In the genomic region with DNA sequence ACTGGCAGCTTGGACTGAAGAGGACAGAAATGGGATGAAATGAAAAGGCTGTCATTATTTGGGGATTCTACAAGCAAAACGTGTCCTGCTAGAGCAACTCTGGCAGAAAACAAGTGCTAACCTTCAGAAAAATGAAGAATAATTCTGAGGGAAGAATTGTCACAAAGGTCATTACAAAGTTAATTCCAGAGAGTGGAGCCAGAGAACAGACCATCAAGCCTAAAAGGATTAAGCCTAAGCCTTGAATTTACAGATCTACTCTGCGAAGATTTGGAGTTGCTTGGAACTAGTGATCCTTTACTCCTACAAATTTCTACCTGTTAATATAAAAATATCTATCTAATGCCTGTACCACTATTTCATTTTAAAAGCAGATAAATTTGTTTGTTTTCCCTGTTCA, we compare ENCODE assay signal across 25 cellular contexts.
DNase-seq lines count a peak whose midpoint lies in the region; ATAC-seq, FAIRE-seq and TF ChIP-seq lines count a peak whose summit lies in the region.
"Had no signal": no experiment of that assay in that cellular context is flagged by ENCODE, and none has a peak within 500 bp of the region (broad histone marks: within the 10 kb centered on the region; RNA-seq: fewer than 3 reads in every experiment).

No MANE protein-coding gene starts in this region.

- CTCF ChIA-PET in K562 (lab: Yijun Ruan, JAX; ENCODE audit: low intra/inter-chr PET ratio), result no interaction called here

- H2AFZ ChIP-seq in GM23338 (no peak overlapping the region), K562 (ENCODE audit: low read depth, low read length) (peak overlapping the region; percentile 7), neural progenitor cell (replicated peaks) (no peak overlapping the region)

- in situ Hi-C loops in K562 (cut with MboI), result no loop called here

- WGBS in K562 (ENCODE audit: insufficient coverage, low coverage, missing lambda C conversion rate), result 51% methylated on average over 2 of the region's 2 CpGs

- peak; percentile 57 to 82 for TF ChIP-seq RAD21 in K562 (CRISPR knock-in tag; conservative IDR thresholded peaks at IDR 0.05 in 1 of 2, IDR thresholded peaks at IDR 0.05 in 1 of 2)

- DNase-seq in GM23338 (ENCODE audit: low spot score) (peak; percentile 12), NCI-H82 treated with DMSO at 0.1 percent for 48 hours (lab: John Stamatoyannopoulos, UW; ENCODE audit: unreplicated experiment) (peak; percentile 51), K562 (ENCODE audit: extremely low read depth in 1 of 4, low spot score in 3 of 4) (no peak), neural progenitor cell (ENCODE audit: low spot score) (no peak), AML-193 (lab: John Stamatoyannopoulos, UW) (no peak), DMS79 (lab: John Stamatoyannopoulos, UW) (no peak), globus pallidus (ENCODE audit: low spot score) (no peak)
- no peak for DNase-seq in activated CD8-positive, alpha-beta memory T cell treated with anti-CD3 and anti-CD28 coated beads, Interleukin-2, amount 50 U/mL, for 4 hours
- DNase-seq: CD4-positive, alpha-beta T cell; GF-D8; HCEC 1CT; NCI-H1048; NCI-H1417; NCI-H1694; NCI-H2029 treated with DMSO at 0.1 percent for 48 hours; NCI-H345; NCI-H748 treated with DMSO at 0.1 percent for 48 hours; SIG-M5; SK-N-SH had no signal

- H3K27me3 Mint-ChIP-seq in GM23338 (ENCODE audit: insufficient read depth, low read depth, poor library complexity), result no peaks in the 10 kb centered on the region
- H3K27me3 Mint-ChIP-seq in neural progenitor cell (ENCODE audit: insufficient read depth, low read depth), result no peaks in the 10 kb centered on the region
- H3K27me3 Mint-ChIP-seq: CD4-positive, alpha-beta T cell had no signal

- H3K9me3 Mint-ChIP-seq in GM23338, result no peaks in the 10 kb centered on the region
- H3K9me3 Mint-ChIP-seq in neural progenitor cell, result no peaks in the 10 kb centered on the region

- BruUV-seq in K562 (replicated peaks; lab: Mats Ljungman, UMichigan), result no TSS peak

- intact Hi-C loops in K562 (cut with micrococcal nuclease), result no loop called here

- H3K9ac ChIP-seq in K562 (ENCODE audit: insufficient read depth in 1 of 2, low read depth in 2 of 2, low read length in 2 of 2) (no peak overlapping the region), neural progenitor cell (no peak overlapping the region)
- H3K9ac ChIP-seq: BLaER1 treated with 17β-estradiol and CSF1 and Interleukin-3, amounts not matched to agents 10 nM and 100 nM; KMS-11; SK-N-SH had no signal

- H3K4me3 Mint-ChIP-seq in GM23338 (no peak overlapping the region), neural progenitor cell (no peak overlapping the region)
- H3K4me3 Mint-ChIP-seq: CD4-positive, alpha-beta T cell had no signal

- no peaks in the 10 kb centered on the region for H3F3A ChIP-seq in GM23338 (replicated peaks; ENCODE audit: low read depth)
- no peaks in the 10 kb centered on the region for H3F3A ChIP-seq in neural progenitor cell (ENCODE audit: low read depth)

- H3K27me3 ChIP-seq in GM23338 (ENCODE audit: insufficient read depth), result no peaks in the 10 kb centered on the region
- H3K27me3 ChIP-seq in K562 (ENCODE audit: control insufficient read depth in 2 of 2, insufficient read depth in 2 of 2, low read length in 2 of 2), result no peaks in the 10 kb centered on the region
- no peaks in the 10 kb centered on the region for H3K27me3 ChIP-seq in neural progenitor cell
- H3K27me3 ChIP-seq: BLaER1 treated with 17β-estradiol and CSF1 and Interleukin-3, amounts not matched to agents 10 nM and 100 nM had no signal

- no peak for TF ChIP-seq EP300 in K562 (IDR thresholded peaks at IDR 0.05; ENCODE audit: low read length)

- H3K4me3 ChIP-seq in GM23338 (no peak overlapping the region), K562 (no peak overlapping the region), neural progenitor cell (no peak overlapping the region)
- H3K4me3 ChIP-seq: BLaER1 treated with 17β-estradiol and CSF1 and Interleukin-3, amounts not matched to agents 10 nM and 100 nM had no signal

- TF ChIP-seq CTCF in GM23338 (conservative IDR thresholded peaks at IDR 0.05; ENCODE audit: low read depth in 2 of 2) (peak in 1 of 2 experiments; percentile 36; a peak in 1 of 4 replicates), K562 (IDR thresholded peaks at IDR 0.05 in 2 of 3, conservative IDR thresholded peaks at IDR 0.05 in 1 of 3; ENCODE audit: insufficient read depth in 2 of 3, low read depth in 1 of 3, low read length in 3 of 3) (peak in 1 of 3 experiments; percentile 39; a peak in 2 of 6 replicates), neural progenitor cell (IDR thresholded peaks at IDR 0.05) (peak; percentile 17)

- peaks cover 9% of the 10 kb centered on the region for H3K9me3 ChIP-seq in K562 (replicated peaks; ENCODE audit: control insufficient read depth, insufficient read depth, low read depth, low read length)
- H3K9me3 ChIP-seq in neural progenitor cell (ENCODE audit: low read depth), result no peaks in the 10 kb centered on the region
- H3K9me3 ChIP-seq: SK-N-SH had no signal

- TF ChIP-seq POLR2A in K562 (conservative IDR thresholded peaks at IDR 0.05), result no peak

- no peaks in the 10 kb centered on the region for H3K9me1 ChIP-seq in K562 (ENCODE audit: control insufficient read depth, insufficient read depth, low read length)

- H3K36me3 Mint-ChIP-seq in GM23338 (ENCODE audit: low read depth) (no peaks in the 10 kb centered on the region; the same call in 2 of the 3 replicates), neural progenitor cell (no peaks in the 10 kb centered on the region)

- peaks cover 16% of the 10 kb centered on the region for H3K4me1 Mint-ChIP-seq in GM23338
- H3K4me1 Mint-ChIP-seq in neural progenitor cell, result no peaks in the 10 kb centered on the region

- H3K4me1 ChIP-seq in GM23338 (ENCODE audit: insufficient read depth) (peaks cover 25% of the 10 kb centered on the region), K562 (replicated peaks in 1 of 2; ENCODE audit: control insufficient read depth in 2 of 2, insufficient read depth in 2 of 2, low read length in 2 of 2) (no peaks in the 10 kb centered on the region; a peak in 1 of 5 replicates), neural progenitor cell (no peaks in the 10 kb centered on the region)
- H3K4me1 ChIP-seq: BLaER1 treated with 17β-estradiol and CSF1 and Interleukin-3, amounts not matched to agents 10 nM and 100 nM had no signal

- H4K20me1 ChIP-seq in GM23338 (replicated peaks; ENCODE audit: insufficient read depth) (no peaks in the 10 kb centered on the region), K562 (replicated peaks; ENCODE audit: control insufficient read depth, insufficient read depth, low read length) (no peaks in the 10 kb centered on the region), neural progenitor cell (ENCODE audit: low read depth) (no peaks in the 10 kb centered on the region)
- H4K20me1 ChIP-seq: BLaER1 treated with 17β-estradiol and CSF1 and Interleukin-3, amounts not matched to agents 10 nM and 100 nM had no signal

- H3K27ac ChIP-seq in GM23338 (ENCODE audit: low read depth) (no peak overlapping the region), K562 (ENCODE audit: extremely low read depth, low read depth, low read length) (no peak overlapping the region), neural progenitor cell (no peak overlapping the region)
- H3K27ac ChIP-seq: BLaER1 treated with 17β-estradiol and CSF1 and Interleukin-3, amounts not matched to agents 10 nM and 100 nM; KMS-11 had no signal

- no peak overlapping the region for H3K4me2 ChIP-seq in GM23338
- no peak overlapping the region for H3K4me2 ChIP-seq in K562 (ENCODE audit: insufficient read depth, low read length)
- H3K4me2 ChIP-seq in neural progenitor cell, result no peak overlapping the region
- H3K4me2 ChIP-seq: BLaER1 treated with 17β-estradiol and CSF1 and Interleukin-3, amounts not matched to agents 10 nM and 100 nM; KMS-11; SK-N-SH had no signal

- FAIRE-seq in K562 (lab: Jason Lieb, UNC), result no peak
- FAIRE-seq: A204.1, GM12891, H1 had no signal

- H3K27ac Mint-ChIP-seq in GM23338 (no peak overlapping the region), neural progenitor cell (no peak overlapping the region)
- H3K27ac Mint-ChIP-seq: CD4-positive, alpha-beta T cell had no signal

- no peaks in the 10 kb centered on the region for H3K79me2 ChIP-seq in GM23338 (replicated peaks; ENCODE audit: insufficient read depth)
- no peaks in the 10 kb centered on the region for H3K79me2 ChIP-seq in K562 (ENCODE audit: control insufficient read depth, insufficient read depth, low read length)
- no peaks in the 10 kb centered on the region for H3K79me2 ChIP-seq in neural progenitor cell (ENCODE audit: low read depth)

- POLR2A ChIA-PET in K562 (lab: Yijun Ruan, JAX), result no interaction called here

- H3K36me3 ChIP-seq in GM23338 (ENCODE audit: insufficient read depth), result no peaks in the 10 kb centered on the region
- H3K36me3 ChIP-seq in K562 (ENCODE audit: control insufficient read depth, insufficient read depth, low read length), result no peaks in the 10 kb centered on the region
- H3K36me3 ChIP-seq in neural progenitor cell, result no peaks in the 10 kb centered on the region
- H3K36me3 ChIP-seq: BLaER1 treated with 17β-estradiol and CSF1 and Interleukin-3, amounts not matched to agents 10 nM and 100 nM had no signal

- H3K9me2 ChIP-seq in GM23338 (ENCODE audit: insufficient read depth), result no peaks in the 10 kb centered on the region
- H3K9me2 ChIP-seq: SK-N-SH had no signal

- no peak for ATAC-seq in GM23338
- peak; percentile 81 for ATAC-seq in K562
- ATAC-seq: Panc1 had no signal

TF ChIP-seq in GM23338, 12 proteins besides CTCF, POLR2A, EP300 and RAD21 (continues in another document):
- no peak for TF ChIP-seq EZH2phosphoT487 (IDR thresholded peaks at IDR 0.05; ENCODE audit: unreplicated experiment)
- TF ChIP-seq STAT1 (IDR thresholded peaks at IDR 0.05; ENCODE audit: unreplicated experiment), result no peak
- no peak for TF ChIP-seq ZNF331 (CRISPR knock-in tag; IDR thresholded peaks at IDR 0.05; ENCODE audit: low read depth)
- no peak for TF ChIP-seq ZNF114 (CRISPR knock-in tag; IDR thresholded peaks at IDR 0.05)
- TF ChIP-seq POLR2AphosphoS5 (IDR thresholded peaks at IDR 0.05; ENCODE audit: low read depth), result no peak
- no peak for TF ChIP-seq NANOG (IDR thresholded peaks at IDR 0.05; ENCODE audit: borderline replicate concordance)
- TF ChIP-seq JUNB (IDR thresholded peaks at IDR 0.05; ENCODE audit: unreplicated experiment), result no peak
- no peak for TF ChIP-seq CREB1 (CRISPR knock-in tag; IDR thresholded peaks at IDR 0.05; ENCODE audit: low read depth)

TF ChIP-seq in K562, 482 proteins besides CTCF, POLR2A, EP300 and RAD21 (continues in another document):
- TF ChIP-seq, protein P1, sequence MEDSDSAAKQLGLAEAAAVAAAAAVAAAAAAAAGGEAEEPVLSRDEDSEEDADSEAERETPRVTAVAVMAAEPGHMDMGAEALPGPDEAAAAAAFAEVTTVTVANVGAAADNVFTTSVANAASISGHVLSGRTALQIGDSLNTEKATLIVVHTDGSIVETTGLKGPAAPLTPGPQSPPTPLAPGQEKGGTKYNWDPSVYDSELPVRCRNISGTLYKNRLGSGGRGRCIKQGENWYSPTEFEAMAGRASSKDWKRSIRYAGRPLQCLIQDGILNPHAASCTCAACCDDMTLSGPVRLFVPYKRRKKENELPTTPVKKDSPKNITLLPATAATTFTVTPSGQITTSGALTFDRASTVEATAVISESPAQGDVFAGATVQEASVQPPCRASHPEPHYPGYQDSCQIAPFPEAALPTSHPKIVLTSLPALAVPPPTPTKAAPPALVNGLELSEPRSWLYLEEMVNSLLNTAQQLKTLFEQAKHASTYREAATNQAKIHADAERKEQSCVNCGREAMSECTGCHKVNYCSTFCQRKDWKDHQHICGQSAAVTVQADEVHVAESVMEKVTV (CRISPR knock-in tag; IDR thresholded peaks at IDR 0.05), result 0 out of 2 replicates have a peak, but pooled peaks have one; percentile 12

Comparison
In these comparisons a context has a peak if more than half of its experiments do, and no peak if none do; other contexts are left out.
1. DNase-seq: peak in GM23338 (single experiment) and NCI-H82 treated with DMSO at 0.1 percent for 48 hours (single experiment); none in K562 (0 of 4), neural progenitor cell (single experiment), AML-193 (0 of 2), DMS79 (single experiment), globus pallidus (single experiment) and activated CD8-positive, alpha-beta memory T cell treated with anti-CD3 and anti-CD28 coated beads, Interleukin-2, amount 50 U/mL, for 4 hours (single experiment).